8 cellular contexts compared by ENCODE assay signal in genomic region chr6:111872521-111873177, GRCh38. TPM values are rescaled to one million over a fixed set of nuclear protein-coding genes. Genes with fewer than 3 reads are reported as not detected.
DNase-seq lines count a peak whose midpoint lies in the region; ATAC-seq and TF ChIP-seq lines count a peak whose summit lies in the region.

No MANE protein-coding gene starts in this region.

- H3K36me3 Mint-ChIP-seq in activated T-helper 2 cell treated with anti-CD3 and anti-CD28 coated beads, Interferon-gamma antibody, Interleukin-2, Interleukin-4, amounts not matched to agents 10 μg/mL and 5 μg/mL and 100 μg/mL, durations not matched to agents 14 hours and 24 hours and 36 hours (ENCODE audit: low read depth): peaks cover 40% of the 10 kb centered on the region
- H3K36me3 Mint-ChIP-seq in osteocyte (ENCODE audit: unreplicated experiment) (no peaks in the 10 kb centered on the region), type B pancreatic cell (peaks cover 11% of the 10 kb centered on the region)

- TF ChIP-seq CTCF in gastroesophageal sphincter (IDR thresholded peaks at IDR 0.05) (peak in 1 of 4 experiments; percentile 25), osteocyte (IDR thresholded peaks at IDR 0.05) (no peak), type B pancreatic cell (conservative IDR thresholded peaks at IDR 0.05) (peak; percentile 24)

- intact Hi-C loops in activated T-helper 2 cell treated with anti-CD3 and anti-CD28 coated beads, Interferon-gamma antibody, Interleukin-2, Interleukin-4, amounts not matched to agents 10 μg/mL and 5 μg/mL and 100 μg/mL, durations not matched to agents 14 hours and 24 hours and 36 hours (cut with micrococcal nuclease): loop anchor here (1.0 to 5.0 kb wide), 5 partner anchors 68 to 390 kb away; partner anchors contain the start of genes FAM229B, REV3L and TUBE1

- peak; percentile 85 for DNase-seq in NCI-H748 (lab: John Stamatoyannopoulos, UW; ENCODE audit: unreplicated experiment)
- DNase-seq in activated T-helper 2 cell treated with anti-CD3 and anti-CD28 coated beads, Interferon-gamma antibody, Interleukin-2, Interleukin-4, amounts not matched to agents 10 μg/mL and 5 μg/mL and 100 μg/mL, durations not matched to agents 14 hours and 24 hours and 36 hours (ENCODE audit: low spot score): peak; percentile 37
- no peak for DNase-seq in osteocyte (ENCODE audit: extremely low spot score, unreplicated experiment)
- peak; percentile 78 for DNase-seq in type B pancreatic cell (ENCODE audit: extremely low spot score, unreplicated experiment)
- no peak for DNase-seq in cortex of kidney (lab: John Stamatoyannopoulos, UW)

- TF ChIP-seq EP300 in gastroesophageal sphincter (IDR thresholded peaks at IDR 0.05): no peak

- WGBS in gastroesophageal sphincter (ENCODE audit: low coverage in 1 of 2), 2 donors: 0% methylated on average over 6 of the region's 78 CpGs; no CpG with 5 or more reads in 1 of the 2 donors

- no peaks in the 10 kb centered on the region for H3K9me3 Mint-ChIP-seq in activated T-helper 2 cell treated with anti-CD3 and anti-CD28 coated beads, Interferon-gamma antibody, Interleukin-2, Interleukin-4, amounts not matched to agents 10 μg/mL and 5 μg/mL and 100 μg/mL, durations not matched to agents 14 hours and 24 hours and 36 hours
- H3K9me3 Mint-ChIP-seq in osteocyte (ENCODE audit: unreplicated experiment): no peaks in the 10 kb centered on the region
- no peaks in the 10 kb centered on the region for H3K9me3 Mint-ChIP-seq in type B pancreatic cell

- peaks cover 2% of the 10 kb centered on the region for H3K27me3 Mint-ChIP-seq in activated T-helper 2 cell treated with anti-CD3 and anti-CD28 coated beads, Interferon-gamma antibody, Interleukin-2, Interleukin-4, amounts not matched to agents 10 μg/mL and 5 μg/mL and 100 μg/mL, durations not matched to agents 14 hours and 24 hours and 36 hours (ENCODE audit: low read depth)
- H3K27me3 Mint-ChIP-seq in osteocyte (ENCODE audit: unreplicated experiment) (no peaks in the 10 kb centered on the region), type B pancreatic cell (peaks cover 4% of the 10 kb centered on the region)

- H3K4me3 Mint-ChIP-seq in activated T-helper 2 cell treated with anti-CD3 and anti-CD28 coated beads, Interferon-gamma antibody, Interleukin-2, Interleukin-4, amounts not matched to agents 10 μg/mL and 5 μg/mL and 100 μg/mL, durations not matched to agents 14 hours and 24 hours and 36 hours (ENCODE audit: low read depth): peak overlapping the region; percentile 97
- H3K4me3 Mint-ChIP-seq in osteocyte (ENCODE audit: unreplicated experiment) (peak overlapping the region; percentile 96), type B pancreatic cell (peak overlapping the region; percentile 98)

- H3K36me3 ChIP-seq in gastroesophageal sphincter: no peaks in the 10 kb centered on the region

- TF ChIP-seq POLR2A in GM18505 (IDR thresholded peaks at IDR 0.05; ENCODE audit: borderline replicate concordance, extremely low read depth, insufficient read depth, insufficient read length) (no peak), gastroesophageal sphincter (IDR thresholded peaks at IDR 0.05) (no peak)

- ATAC-seq in GM18505 (IDR thresholded peaks at IDR 0.05; ENCODE audit: unreplicated experiment) (peak; percentile 23), HG02852 (IDR thresholded peaks at IDR 0.05; ENCODE audit: unreplicated experiment) (peak; percentile 24), gastroesophageal sphincter (peak; percentile 19)

- peak overlapping the region; percentile 21 to 88 (median 84) for H3K27ac ChIP-seq in gastroesophageal sphincter

- H3K27ac Mint-ChIP-seq in activated T-helper 2 cell treated with anti-CD3 and anti-CD28 coated beads, Interferon-gamma antibody, Interleukin-2, Interleukin-4, amounts not matched to agents 10 μg/mL and 5 μg/mL and 100 μg/mL, durations not matched to agents 14 hours and 24 hours and 36 hours: peak overlapping the region; percentile 94
- peak overlapping the region; percentile 95 for H3K27ac Mint-ChIP-seq in osteocyte (ENCODE audit: unreplicated experiment)
- no peak overlapping the region for H3K27ac Mint-ChIP-seq in type B pancreatic cell

- peaks cover 30% of the 10 kb centered on the region for H3K27me3 ChIP-seq in gastroesophageal sphincter

- peaks cover 46% of the 10 kb centered on the region for H3K4me1 Mint-ChIP-seq in activated T-helper 2 cell treated with anti-CD3 and anti-CD28 coated beads, Interferon-gamma antibody, Interleukin-2, Interleukin-4, amounts not matched to agents 10 μg/mL and 5 μg/mL and 100 μg/mL, durations not matched to agents 14 hours and 24 hours and 36 hours (ENCODE audit: low read depth)
- H3K4me1 Mint-ChIP-seq in osteocyte (ENCODE audit: unreplicated experiment) (peaks cover 37% of the 10 kb centered on the region), type B pancreatic cell (ENCODE audit: unreplicated experiment) (peaks cover 30% of the 10 kb centered on the region)

- H3K9me3 ChIP-seq in gastroesophageal sphincter: no peaks in the 10 kb centered on the region

- H3K4me1 ChIP-seq in gastroesophageal sphincter: peaks cover 0 to 41% (median 4%) of the 10 kb centered on the region in 3 donors

- peak overlapping the region; percentile 55 to 86 for H3K4me3 ChIP-seq in gastroesophageal sphincter

RNA-seq across cellular contexts. Expression of gene FYN, which starts 0.6 kb away (rescaled TPM):
- total RNA-seq in activated T-helper 2 cell treated with anti-CD3 and anti-CD28 coated beads, Interferon-gamma antibody, Interleukin-2, Interleukin-4, amounts not matched to agents 10 μg/mL and 5 μg/mL and 100 μg/mL, durations not matched to agents 14 hours and 24 hours and 36 hours: 359 TPM in 2 replicates
- 100 to 1,000 TPM in 1 of 4 donors, 10 to 100 TPM in 3; 58.6 to 101 (median 69.9) TPM for total RNA-seq in gastroesophageal sphincter
- 121 and 142 TPM in 2 replicates for total RNA-seq in osteocyte
- total RNA-seq in type B pancreatic cell (ENCODE audit: low replicate concordance): 131 and 283 TPM in 2 replicates

Comparison
In these comparisons a context has a peak if more than half of its experiments do, and no peak if none do; other contexts are left out.
1. DNase-seq: peak in NCI-H748 (single experiment), activated T-helper 2 cell treated with anti-CD3 and anti-CD28 coated beads, Interferon-gamma antibody, Interleukin-2, Interleukin-4, amounts not matched to agents 10 μg/mL and 5 μg/mL and 100 μg/mL, durations not matched to agents 14 hours and 24 hours and 36 hours (single experiment) and type B pancreatic cell (single experiment); none in osteocyte (single experiment) and cortex of kidney (single experiment).
2. Peak in every context shown above with its lines, with median percentiles within 50 percentile points of each other: ATAC-seq and H3K4me3 Mint-ChIP-seq.